8 cellular contexts compared by ENCODE assay signal in genomic region chr3:9727041-9727595, GRCh38. TPM values are rescaled to one million over a fixed set of nuclear protein-coding genes. Genes with fewer than 3 reads are reported as not detected.
A peak's percentile ranks its signal among the peaks of the same experiment; 100 is the strongest.
DNase-seq lines count a peak whose midpoint lies in the region; ATAC-seq and TF ChIP-seq lines count a peak whose summit lies in the region.

No MANE protein-coding gene starts in this region.

- DNase-seq in ELR (ENCODE audit: low read depth) (peak; percentile 61), Kasumi-1 (lab: John Stamatoyannopoulos, UW) (peak; percentile 63 to 74), glutamatergic neuron (peak; percentile 42), anterior cingulate cortex (lab: John Stamatoyannopoulos, UW) (no peak), NCI-H2196 (lab: John Stamatoyannopoulos, UW; ENCODE audit: unreplicated experiment) (no peak)
- peak; percentile 42 for DNase-seq in activated CD4-positive, alpha-beta T cell treated with anti-CD3 and anti-CD28 coated beads, Interleukin-2, amount 50 U/mL, for 1 hour
- peak; percentile 53 for DNase-seq in stimulated activated naive CD4-positive, alpha-beta T cell treated with Interleukin-2 at 50 U/mL for 16 hours (lab: John Stamatoyannopoulos, UW)

- peak; percentile 65 for TF ChIP-seq CTCF in glutamatergic neuron (IDR thresholded peaks at IDR 0.05; ENCODE audit: partially characterized antibody, unreplicated experiment)

- H3K27me3 Mint-ChIP-seq in glutamatergic neuron (ENCODE audit: unreplicated experiment), result peaks cover 4% of the 10 kb centered on the region

- ATAC-seq in GM21360 (IDR thresholded peaks at IDR 0.05; ENCODE audit: unreplicated experiment), result no peak

- peaks cover 11% of the 10 kb centered on the region for H3K9me3 Mint-ChIP-seq in glutamatergic neuron (ENCODE audit: unreplicated experiment)

- H3K27ac Mint-ChIP-seq in glutamatergic neuron (ENCODE audit: unreplicated experiment), result no peak overlapping the region

- no peak overlapping the region for H3K4me3 Mint-ChIP-seq in glutamatergic neuron (ENCODE audit: unreplicated experiment)

- peaks cover 3% of the 10 kb centered on the region for H3K4me1 Mint-ChIP-seq in glutamatergic neuron (ENCODE audit: low read depth, unreplicated experiment)

- H3K36me3 Mint-ChIP-seq in glutamatergic neuron (ENCODE audit: unreplicated experiment), result no peaks in the 10 kb centered on the region

RNA-seq across cellular contexts. Expression of gene BRPF1, which starts 4.4 kb away (rescaled TPM):
- 30.6 TPM for total RNA-seq in glutamatergic neuron (ENCODE audit: unreplicated experiment)

RNA-seq across cellular contexts. Expression of gene OGG1, which starts 22.6 kb away (rescaled TPM):
- 76.5 TPM for total RNA-seq in glutamatergic neuron (ENCODE audit: unreplicated experiment)

RNA-seq across cellular contexts. Expression of gene CPNE9, which starts 23.5 kb away (rescaled TPM):
- total RNA-seq in glutamatergic neuron (ENCODE audit: unreplicated experiment), result 54.6 TPM

RNA-seq across cellular contexts. Expression of gene CAMK1, which starts 42.6 kb away (rescaled TPM):
- 8.2 TPM for total RNA-seq in glutamatergic neuron (ENCODE audit: unreplicated experiment)

Comparison
In these comparisons a context has a peak if more than half of its experiments do, and no peak if none do; other contexts are left out.
1. DNase-seq: peak in ELR (single experiment), Kasumi-1 (2 of 2), activated CD4-positive, alpha-beta T cell treated with anti-CD3 and anti-CD28 coated beads, Interleukin-2, amount 50 U/mL, for 1 hour (single experiment), glutamatergic neuron (single experiment) and stimulated activated naive CD4-positive, alpha-beta T cell treated with Interleukin-2 at 50 U/mL for 16 hours (single experiment); none in anterior cingulate cortex (0 of 58) and NCI-H2196 (single experiment).